1 cellular context compared by ENCODE assay signal in the genomic region with DNA sequence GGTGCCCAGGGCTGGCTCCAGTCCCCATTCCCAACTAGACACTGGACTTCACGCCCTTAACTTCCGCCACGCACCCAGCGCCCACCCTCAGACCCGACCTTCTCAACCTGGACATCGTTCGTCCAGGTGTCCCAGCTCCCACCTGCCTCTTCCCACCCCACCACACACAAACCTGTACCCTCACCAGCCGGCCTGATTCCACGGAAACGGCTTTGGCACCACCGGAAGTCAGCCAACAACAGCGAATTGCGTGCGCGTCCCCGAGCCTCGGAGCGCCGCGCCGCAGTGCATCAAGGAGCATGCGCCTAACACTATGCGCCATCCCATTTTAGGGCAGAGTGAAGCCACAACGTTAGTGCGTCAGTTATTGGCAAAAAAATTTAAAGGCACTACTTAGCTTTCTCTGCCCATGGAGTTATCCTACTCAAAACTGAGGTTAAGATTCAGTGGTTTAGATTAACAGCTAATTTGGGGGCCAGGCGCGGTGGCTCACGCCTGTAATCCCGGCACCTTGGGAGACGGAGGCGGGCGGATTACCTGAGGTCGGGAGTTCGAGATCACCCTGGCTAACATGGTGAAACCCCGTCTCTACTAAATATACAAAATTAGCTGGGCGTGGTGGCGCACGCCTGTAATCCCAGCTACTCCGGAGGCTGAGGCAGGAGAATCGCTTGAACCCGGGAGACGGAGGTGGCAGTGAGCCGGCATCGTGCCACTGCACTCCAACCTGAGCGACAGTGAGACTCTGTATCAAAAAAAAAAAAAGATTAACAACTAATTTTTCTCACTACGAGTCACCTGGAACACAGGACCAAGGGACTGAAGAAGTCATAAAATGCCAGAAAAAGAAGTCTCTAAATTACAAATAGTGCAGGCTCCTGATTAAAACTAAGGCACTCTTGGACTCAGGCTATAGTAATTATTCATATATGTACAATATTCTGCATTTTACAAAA.
A peak's percentile ranks its signal among the peaks of the same experiment; 100 is the strongest.
TF ChIP-seq lines count a peak whose summit lies in the region.

A gene with protein sequence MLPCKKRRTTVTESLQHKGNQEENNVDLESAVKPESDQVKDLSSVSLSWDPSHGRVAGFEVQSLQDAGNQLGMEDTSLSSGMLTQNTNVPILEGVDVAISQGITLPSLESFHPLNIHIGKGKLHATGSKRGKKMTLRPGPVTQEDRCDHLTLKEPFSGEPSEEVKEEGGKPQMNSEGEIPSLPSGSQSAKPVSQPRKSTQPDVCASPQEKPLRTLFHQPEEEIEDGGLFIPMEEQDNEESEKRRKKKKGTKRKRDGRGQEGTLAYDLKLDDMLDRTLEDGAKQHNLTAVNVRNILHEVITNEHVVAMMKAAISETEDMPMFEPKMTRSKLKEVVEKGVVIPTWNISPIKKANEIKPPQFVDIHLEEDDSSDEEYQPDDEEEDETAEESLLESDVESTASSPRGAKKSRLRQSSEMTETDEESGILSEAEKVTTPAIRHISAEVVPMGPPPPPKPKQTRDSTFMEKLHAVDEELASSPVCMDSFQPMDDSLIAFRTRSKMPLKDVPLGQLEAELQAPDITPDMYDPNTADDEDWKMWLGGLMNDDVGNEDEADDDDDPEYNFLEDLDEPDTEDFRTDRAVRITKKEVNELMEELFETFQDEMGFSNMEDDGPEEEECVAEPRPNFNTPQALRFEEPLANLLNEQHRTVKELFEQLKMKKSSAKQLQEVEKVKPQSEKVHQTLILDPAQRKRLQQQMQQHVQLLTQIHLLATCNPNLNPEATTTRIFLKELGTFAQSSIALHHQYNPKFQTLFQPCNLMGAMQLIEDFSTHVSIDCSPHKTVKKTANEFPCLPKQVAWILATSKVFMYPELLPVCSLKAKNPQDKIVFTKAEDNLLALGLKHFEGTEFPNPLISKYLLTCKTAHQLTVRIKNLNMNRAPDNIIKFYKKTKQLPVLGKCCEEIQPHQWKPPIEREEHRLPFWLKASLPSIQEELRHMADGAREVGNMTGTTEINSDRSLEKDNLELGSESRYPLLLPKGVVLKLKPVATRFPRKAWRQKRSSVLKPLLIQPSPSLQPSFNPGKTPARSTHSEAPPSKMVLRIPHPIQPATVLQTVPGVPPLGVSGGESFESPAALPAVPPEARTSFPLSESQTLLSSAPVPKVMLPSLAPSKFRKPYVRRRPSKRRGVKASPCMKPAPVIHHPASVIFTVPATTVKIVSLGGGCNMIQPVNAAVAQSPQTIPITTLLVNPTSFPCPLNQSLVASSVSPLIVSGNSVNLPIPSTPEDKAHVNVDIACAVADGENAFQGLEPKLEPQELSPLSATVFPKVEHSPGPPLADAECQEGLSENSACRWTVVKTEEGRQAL (N-terminal part only) (minus strand): TSS at position 240 of the 956 bp plus-strand sequence. CDS start 3,434 bp downstream, outside the sequence.

TF ChIP-seq in K562, 482 proteins besides CTCF, POLR2A, EP300 and RAD21 (continued from another document and continues in another):
- TF ChIP-seq, protein P1, sequence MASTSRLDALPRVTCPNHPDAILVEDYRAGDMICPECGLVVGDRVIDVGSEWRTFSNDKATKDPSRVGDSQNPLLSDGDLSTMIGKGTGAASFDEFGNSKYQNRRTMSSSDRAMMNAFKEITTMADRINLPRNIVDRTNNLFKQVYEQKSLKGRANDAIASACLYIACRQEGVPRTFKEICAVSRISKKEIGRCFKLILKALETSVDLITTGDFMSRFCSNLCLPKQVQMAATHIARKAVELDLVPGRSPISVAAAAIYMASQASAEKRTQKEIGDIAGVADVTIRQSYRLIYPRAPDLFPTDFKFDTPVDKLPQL (IDR thresholded peaks at IDR 0.05; ENCODE audit: extremely low read depth, insufficient read length), result no peak
- peak; percentile 14 for TF ChIP-seq CCNT2 (IDR thresholded peaks at IDR 0.05; ENCODE audit: borderline replicate concordance, extremely low read depth, insufficient read length, low read depth, low read length)
- TF ChIP-seq, protein P2, sequence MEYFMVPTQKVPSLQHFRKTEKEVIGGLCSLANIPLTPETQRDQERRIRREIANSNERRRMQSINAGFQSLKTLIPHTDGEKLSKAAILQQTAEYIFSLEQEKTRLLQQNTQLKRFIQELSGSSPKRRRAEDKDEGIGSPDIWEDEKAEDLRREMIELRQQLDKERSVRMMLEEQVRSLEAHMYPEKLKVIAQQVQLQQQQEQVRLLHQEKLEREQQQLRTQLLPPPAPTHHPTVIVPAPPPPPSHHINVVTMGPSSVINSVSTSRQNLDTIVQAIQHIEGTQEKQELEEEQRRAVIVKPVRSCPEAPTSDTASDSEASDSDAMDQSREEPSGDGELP (CRISPR knock-in tag; IDR thresholded peaks at IDR 0.05; ENCODE audit: borderline replicate concordance), result peak; percentile 76; the same call in 1 of the 2 replicates
- TF ChIP-seq NR1H2 (CRISPR knock-in tag; IDR thresholded peaks at IDR 0.05), result 0 out of 2 replicates have a peak, but pooled peaks have one; percentile 44
- TF ChIP-seq, protein P3, sequence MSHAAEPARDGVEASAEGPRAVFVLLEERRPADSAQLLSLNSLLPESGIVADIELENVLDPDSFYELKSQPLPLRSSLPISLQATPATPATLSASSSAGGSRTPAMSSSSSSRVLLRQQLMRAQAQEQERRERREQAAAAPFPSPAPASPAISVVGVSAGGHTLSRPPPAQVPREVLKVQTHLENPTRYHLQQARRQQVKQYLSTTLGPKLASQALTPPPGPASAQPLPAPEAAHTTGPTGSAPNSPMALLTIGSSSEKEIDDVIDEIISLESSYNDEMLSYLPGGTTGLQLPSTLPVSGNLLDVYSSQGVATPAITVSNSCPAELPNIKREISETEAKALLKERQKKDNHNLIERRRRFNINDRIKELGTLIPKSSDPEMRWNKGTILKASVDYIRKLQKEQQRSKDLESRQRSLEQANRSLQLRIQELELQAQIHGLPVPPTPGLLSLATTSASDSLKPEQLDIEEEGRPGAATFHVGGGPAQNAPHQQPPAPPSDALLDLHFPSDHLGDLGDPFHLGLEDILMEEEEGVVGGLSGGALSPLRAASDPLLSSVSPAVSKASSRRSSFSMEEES (CRISPR knock-in tag; IDR thresholded peaks at IDR 0.05), result no peak
- 0 out of 2 replicates have a peak, but pooled peaks have one; percentile 49 for TF ChIP-seq ESRRA (IDR thresholded peaks at IDR 0.05; ENCODE audit: borderline replicate concordance, low read depth)
- TF ChIP-seq ELF4 (CRISPR knock-in tag; IDR thresholded peaks at IDR 0.05), result peak; percentile 72
- peak; percentile 33 to 39; a peak in 1 of 4 replicates for TF ChIP-seq KDM1A (IDR thresholded peaks at IDR 0.05)
- TF ChIP-seq, protein P4, sequence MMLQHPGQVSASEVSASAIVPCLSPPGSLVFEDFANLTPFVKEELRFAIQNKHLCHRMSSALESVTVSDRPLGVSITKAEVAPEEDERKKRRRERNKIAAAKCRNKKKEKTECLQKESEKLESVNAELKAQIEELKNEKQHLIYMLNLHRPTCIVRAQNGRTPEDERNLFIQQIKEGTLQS (IDR thresholded peaks at IDR 0.05), result peak; percentile 62; the same call in 1 of the 2 replicates
- TF ChIP-seq, protein P4 (CRISPR knock-in tag; conservative IDR thresholded peaks at IDR 0.05), result no peak; the same call in 1 of the 2 replicates
- no peak for TF ChIP-seq XRCC3 (IDR thresholded peaks at IDR 0.05)
- 0 out of 2 replicates have a peak, but pooled peaks have one; percentile 63 for TF ChIP-seq POLR2AphosphoS2 (IDR thresholded peaks at IDR 0.05; ENCODE audit: low read length)
- TF ChIP-seq MAFK (IDR thresholded peaks at IDR 0.05; ENCODE audit: low read length), result no peak
- peak; percentile 95 for TF ChIP-seq ATF7 (IDR thresholded peaks at IDR 0.05)
- TF ChIP-seq, protein P5, sequence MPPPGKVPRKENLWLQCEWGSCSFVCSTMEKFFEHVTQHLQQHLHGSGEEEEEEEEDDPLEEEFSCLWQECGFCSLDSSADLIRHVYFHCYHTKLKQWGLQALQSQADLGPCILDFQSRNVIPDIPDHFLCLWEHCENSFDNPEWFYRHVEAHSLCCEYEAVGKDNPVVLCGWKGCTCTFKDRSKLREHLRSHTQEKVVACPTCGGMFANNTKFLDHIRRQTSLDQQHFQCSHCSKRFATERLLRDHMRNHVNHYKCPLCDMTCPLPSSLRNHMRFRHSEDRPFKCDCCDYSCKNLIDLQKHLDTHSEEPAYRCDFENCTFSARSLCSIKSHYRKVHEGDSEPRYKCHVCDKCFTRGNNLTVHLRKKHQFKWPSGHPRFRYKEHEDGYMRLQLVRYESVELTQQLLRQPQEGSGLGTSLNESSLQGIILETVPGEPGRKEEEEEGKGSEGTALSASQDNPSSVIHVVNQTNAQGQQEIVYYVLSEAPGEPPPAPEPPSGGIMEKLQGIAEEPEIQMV (tag; conservative IDR thresholded peaks at IDR 0.05; ENCODE audit: low read depth), result no peak
- peak; percentile 56; the same call in 1 of the 2 replicates for TF ChIP-seq JUN (IDR thresholded peaks at IDR 0.05; ENCODE audit: borderline replicate concordance, low read depth, low read length)
- no peak; the same call in 1 of the 2 replicates for TF ChIP-seq JUN (CRISPR knock-in tag; IDR thresholded peaks at IDR 0.05; ENCODE audit: borderline replicate concordance)
- TF ChIP-seq STAG1 (CRISPR knock-in tag; IDR thresholded peaks at IDR 0.05; ENCODE audit: borderline replicate concordance), result no peak
- no peak for TF ChIP-seq CBX2 (IDR thresholded peaks at IDR 0.05; ENCODE audit: insufficient read depth, low read length, poor library complexity, severe bottlenecking)
- no peak for TF ChIP-seq ZNF551 (CRISPR knock-in tag; IDR thresholded peaks at IDR 0.05)
- TF ChIP-seq, protein P6, sequence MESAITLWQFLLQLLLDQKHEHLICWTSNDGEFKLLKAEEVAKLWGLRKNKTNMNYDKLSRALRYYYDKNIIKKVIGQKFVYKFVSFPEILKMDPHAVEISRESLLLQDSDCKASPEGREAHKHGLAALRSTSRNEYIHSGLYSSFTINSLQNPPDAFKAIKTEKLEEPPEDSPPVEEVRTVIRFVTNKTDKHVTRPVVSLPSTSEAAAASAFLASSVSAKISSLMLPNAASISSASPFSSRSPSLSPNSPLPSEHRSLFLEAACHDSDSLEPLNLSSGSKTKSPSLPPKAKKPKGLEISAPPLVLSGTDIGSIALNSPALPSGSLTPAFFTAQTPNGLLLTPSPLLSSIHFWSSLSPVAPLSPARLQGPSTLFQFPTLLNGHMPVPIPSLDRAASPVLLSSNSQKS (CRISPR knock-in tag; IDR thresholded peaks at IDR 0.05), result no peak
- TF ChIP-seq, protein P7, sequence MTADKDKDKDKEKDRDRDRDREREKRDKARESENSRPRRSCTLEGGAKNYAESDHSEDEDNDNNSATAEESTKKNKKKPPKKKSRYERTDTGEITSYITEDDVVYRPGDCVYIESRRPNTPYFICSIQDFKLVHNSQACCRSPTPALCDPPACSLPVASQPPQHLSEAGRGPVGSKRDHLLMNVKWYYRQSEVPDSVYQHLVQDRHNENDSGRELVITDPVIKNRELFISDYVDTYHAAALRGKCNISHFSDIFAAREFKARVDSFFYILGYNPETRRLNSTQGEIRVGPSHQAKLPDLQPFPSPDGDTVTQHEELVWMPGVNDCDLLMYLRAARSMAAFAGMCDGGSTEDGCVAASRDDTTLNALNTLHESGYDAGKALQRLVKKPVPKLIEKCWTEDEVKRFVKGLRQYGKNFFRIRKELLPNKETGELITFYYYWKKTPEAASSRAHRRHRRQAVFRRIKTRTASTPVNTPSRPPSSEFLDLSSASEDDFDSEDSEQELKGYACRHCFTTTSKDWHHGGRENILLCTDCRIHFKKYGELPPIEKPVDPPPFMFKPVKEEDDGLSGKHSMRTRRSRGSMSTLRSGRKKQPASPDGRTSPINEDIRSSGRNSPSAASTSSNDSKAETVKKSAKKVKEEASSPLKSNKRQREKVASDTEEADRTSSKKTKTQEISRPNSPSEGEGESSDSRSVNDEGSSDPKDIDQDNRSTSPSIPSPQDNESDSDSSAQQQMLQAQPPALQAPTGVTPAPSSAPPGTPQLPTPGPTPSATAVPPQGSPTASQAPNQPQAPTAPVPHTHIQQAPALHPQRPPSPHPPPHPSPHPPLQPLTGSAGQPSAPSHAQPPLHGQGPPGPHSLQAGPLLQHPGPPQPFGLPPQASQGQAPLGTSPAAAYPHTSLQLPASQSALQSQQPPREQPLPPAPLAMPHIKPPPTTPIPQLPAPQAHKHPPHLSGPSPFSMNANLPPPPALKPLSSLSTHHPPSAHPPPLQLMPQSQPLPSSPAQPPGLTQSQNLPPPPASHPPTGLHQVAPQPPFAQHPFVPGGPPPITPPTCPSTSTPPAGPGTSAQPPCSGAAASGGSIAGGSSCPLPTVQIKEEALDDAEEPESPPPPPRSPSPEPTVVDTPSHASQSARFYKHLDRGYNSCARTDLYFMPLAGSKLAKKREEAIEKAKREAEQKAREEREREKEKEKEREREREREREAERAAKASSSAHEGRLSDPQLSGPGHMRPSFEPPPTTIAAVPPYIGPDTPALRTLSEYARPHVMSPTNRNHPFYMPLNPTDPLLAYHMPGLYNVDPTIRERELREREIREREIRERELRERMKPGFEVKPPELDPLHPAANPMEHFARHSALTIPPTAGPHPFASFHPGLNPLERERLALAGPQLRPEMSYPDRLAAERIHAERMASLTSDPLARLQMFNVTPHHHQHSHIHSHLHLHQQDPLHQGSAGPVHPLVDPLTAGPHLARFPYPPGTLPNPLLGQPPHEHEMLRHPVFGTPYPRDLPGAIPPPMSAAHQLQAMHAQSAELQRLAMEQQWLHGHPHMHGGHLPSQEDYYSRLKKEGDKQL (CRISPR knock-in tag; IDR thresholded peaks at IDR 0.05; ENCODE audit: borderline replicate concordance), result no peak
- peak; percentile 50 for TF ChIP-seq TBP (optimal IDR thresholded peaks at IDR 0.05; ENCODE audit: low read depth, low read length)
